21 cellular contexts compared by ENCODE assay signal in the genomic region with DNA sequence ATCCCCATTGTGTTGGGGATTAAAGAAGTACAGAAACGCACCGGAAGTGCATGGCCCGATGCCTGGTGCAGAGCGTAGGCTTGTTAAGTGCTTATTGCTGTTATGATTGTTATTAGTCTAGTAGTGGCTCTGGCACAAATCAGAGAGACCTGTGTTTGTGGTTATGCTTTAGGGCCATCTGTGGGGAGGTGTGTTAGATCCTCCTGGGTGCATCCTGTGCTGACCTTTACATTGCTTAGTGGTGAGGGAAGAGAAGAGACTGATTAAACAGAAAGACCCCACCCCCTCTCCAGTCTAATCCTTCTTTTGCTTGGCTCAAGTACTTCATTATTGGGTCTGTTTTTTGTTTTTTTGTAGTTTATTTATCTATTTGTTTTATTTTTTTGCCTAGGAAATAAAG.
DNase-seq lines count a peak whose midpoint lies in the region; TF ChIP-seq lines count a peak whose summit lies in the region.
"Had no signal": no experiment of that assay in that cellular context is flagged by ENCODE, and none has a peak within 500 bp of the region (broad histone marks: within the 10 kb centered on the region; RNA-seq: fewer than 3 reads in every experiment).

No MANE protein-coding gene starts in this region.

- CTCF ChIA-PET in A673 (lab: Charles Lee): no interaction called here

- H4K20me1 ChIP-seq in BLaER1 treated with 17β-estradiol and CSF1 and Interleukin-3, amounts not matched to agents 10 nM and 100 nM: no peaks in the 10 kb centered on the region

- no peak for TF ChIP-seq CTCF in A673 (conservative IDR thresholded peaks at IDR 0.05; ENCODE audit: low read depth, low read length)
- no peak for TF ChIP-seq CTCF in WERI-Rb-1 (IDR thresholded peaks at IDR 0.05; ENCODE audit: low read depth, low read length)

- H3K27ac ChIP-seq in A673 (ENCODE audit: low read depth, low read length, poor library complexity, severe bottlenecking): peak overlapping the region; percentile 44
- no peak overlapping the region for H3K27ac ChIP-seq in BLaER1 treated with 17β-estradiol and CSF1 and Interleukin-3, amounts not matched to agents 10 nM and 100 nM
- no peak overlapping the region for H3K27ac ChIP-seq in WERI-Rb-1
- H3K27ac ChIP-seq: HL-60, RWPE1 had no signal

- DNase-seq in A673 (ENCODE audit: low spot score) (peak; percentile 81), WERI-Rb-1 (peak; percentile 20), lung microvascular endothelial cell (ENCODE audit: low read depth in 2 of 2) (peak; percentile 19 to 35), NCI-H748 (lab: John Stamatoyannopoulos, UW; ENCODE audit: unreplicated experiment) (no peak), hippocampal formation (lab: John Stamatoyannopoulos, UW) (no peak)
- no peak for DNase-seq in activated CD4-positive, alpha-beta T cell treated with anti-CD3 and anti-CD28 coated beads for 1 hour
- DNase-seq: ACHN; C1 segment of cervical spinal cord; CD8-positive, alpha-beta T cell; DND-41; HFFc6; KG1; NCI-H1105 treated with DMSO at 0.1 percent for 48 hours; NCI-H2081 treated with DMSO at 0.1 percent for 48 hours; NCI-H2171 treated with DMSO at 0.1 percent for 48 hours; NCI-H524 treated with DMSO at 0.1 percent for 48 hours; SIG-M5 had no signal

- H3K4me3 ChIP-seq in A673 (ENCODE audit: low read depth, low read length, poor library complexity, severe bottlenecking): no peak overlapping the region
- no peak overlapping the region for H3K4me3 ChIP-seq in BLaER1 treated with 17β-estradiol and CSF1 and Interleukin-3, amounts not matched to agents 10 nM and 100 nM
- no peak overlapping the region for H3K4me3 ChIP-seq in WERI-Rb-1 (ENCODE audit: low read depth, low read length)
- H3K4me3 ChIP-seq: GM12878 had no signal

- BruUV-seq in A673 (replicated peaks; lab: Mats Ljungman, UMichigan): no TSS peak

- H3K9me3 ChIP-seq in A673 (ENCODE audit: low read depth, low read length, poor library complexity, severe bottlenecking) (no peaks in the 10 kb centered on the region), WERI-Rb-1 (ENCODE audit: severe bottlenecking) (no peaks in the 10 kb centered on the region)
- H3K9me3 ChIP-seq in BLaER1 treated with 17β-estradiol and CSF1 and Interleukin-3, amounts not matched to agents 10 nM and 100 nM (replicated peaks in 1 of 11): no peaks in the 10 kb centered on the region

- H3K4me2 ChIP-seq in BLaER1 treated with 17β-estradiol and CSF1 and Interleukin-3, amounts not matched to agents 10 nM and 100 nM: peak overlapping the region in 6 of 11 experiments; percentile 60 to 82 (median 68); a peak in 6 of 22 replicates

- H3K9ac ChIP-seq in BLaER1 treated with 17β-estradiol and CSF1 and Interleukin-3, amounts not matched to agents 10 nM and 100 nM: no peak overlapping the region

- intact Hi-C loops in A673 (cut with micrococcal nuclease; ENCODE audit: unreplicated experiment): loop anchor here (10.0 kb wide), 2 partner anchors 113 to 283 kb away; a partner anchor contains a TSS

- H3K27me3 ChIP-seq in A673 (replicated peaks; ENCODE audit: insufficient read depth, low read depth, low read length, poor library complexity) (no peaks in the 10 kb centered on the region), WERI-Rb-1 (ENCODE audit: insufficient read depth, low read depth, severe bottlenecking) (no peaks in the 10 kb centered on the region)
- peaks cover 0 to 15% (median 0%) of the 10 kb centered on the region in 11 experiments; a peak in 1 of 22 replicates for H3K27me3 ChIP-seq in BLaER1 treated with 17β-estradiol and CSF1 and Interleukin-3, amounts not matched to agents 10 nM and 100 nM

- H3K4me1 ChIP-seq in A673 (ENCODE audit: insufficient read depth, low read length, poor library complexity, severe bottlenecking): peaks cover 57% of the 10 kb centered on the region
- H3K4me1 ChIP-seq in BLaER1 treated with 17β-estradiol and CSF1 and Interleukin-3, amounts not matched to agents 10 nM and 100 nM: peaks cover 47 to 60% (median 52%) of the 10 kb centered on the region in 10 experiments

- H3K36me3 ChIP-seq in A673 (ENCODE audit: insufficient read depth, low read length, poor library complexity, severe bottlenecking) (no peaks in the 10 kb centered on the region), WERI-Rb-1 (no peaks in the 10 kb centered on the region)
- H3K36me3 ChIP-seq in BLaER1 treated with 17β-estradiol and CSF1 and Interleukin-3, amounts not matched to agents 10 nM and 100 nM: no peaks in the 10 kb centered on the region

- POLR2A ChIA-PET in A673 (lab: Charles Lee; ENCODE audit: low non-redundant PET): no interaction called here

Comparison
In these comparisons a context has a peak if more than half of its experiments do, and no peak if none do; other contexts are left out.
1. DNase-seq: peak in A673 (single experiment), WERI-Rb-1 (single experiment) and lung microvascular endothelial cell (2 of 2); none in NCI-H748 (single experiment), activated CD4-positive, alpha-beta T cell treated with anti-CD3 and anti-CD28 coated beads for 1 hour (single experiment) and hippocampal formation (0 of 2).